1 cellular context compared by ENCODE assay signal in genomic region chr3:73080201-73080966, GRCh38.
TF ChIP-seq lines count a peak whose summit lies in the region.

No MANE protein-coding gene starts in this region.

TF ChIP-seq in GM12878, 131 proteins besides CTCF, POLR2A, EP300 and RAD21 (continued from another document):
- TF ChIP-seq, protein P1, sequence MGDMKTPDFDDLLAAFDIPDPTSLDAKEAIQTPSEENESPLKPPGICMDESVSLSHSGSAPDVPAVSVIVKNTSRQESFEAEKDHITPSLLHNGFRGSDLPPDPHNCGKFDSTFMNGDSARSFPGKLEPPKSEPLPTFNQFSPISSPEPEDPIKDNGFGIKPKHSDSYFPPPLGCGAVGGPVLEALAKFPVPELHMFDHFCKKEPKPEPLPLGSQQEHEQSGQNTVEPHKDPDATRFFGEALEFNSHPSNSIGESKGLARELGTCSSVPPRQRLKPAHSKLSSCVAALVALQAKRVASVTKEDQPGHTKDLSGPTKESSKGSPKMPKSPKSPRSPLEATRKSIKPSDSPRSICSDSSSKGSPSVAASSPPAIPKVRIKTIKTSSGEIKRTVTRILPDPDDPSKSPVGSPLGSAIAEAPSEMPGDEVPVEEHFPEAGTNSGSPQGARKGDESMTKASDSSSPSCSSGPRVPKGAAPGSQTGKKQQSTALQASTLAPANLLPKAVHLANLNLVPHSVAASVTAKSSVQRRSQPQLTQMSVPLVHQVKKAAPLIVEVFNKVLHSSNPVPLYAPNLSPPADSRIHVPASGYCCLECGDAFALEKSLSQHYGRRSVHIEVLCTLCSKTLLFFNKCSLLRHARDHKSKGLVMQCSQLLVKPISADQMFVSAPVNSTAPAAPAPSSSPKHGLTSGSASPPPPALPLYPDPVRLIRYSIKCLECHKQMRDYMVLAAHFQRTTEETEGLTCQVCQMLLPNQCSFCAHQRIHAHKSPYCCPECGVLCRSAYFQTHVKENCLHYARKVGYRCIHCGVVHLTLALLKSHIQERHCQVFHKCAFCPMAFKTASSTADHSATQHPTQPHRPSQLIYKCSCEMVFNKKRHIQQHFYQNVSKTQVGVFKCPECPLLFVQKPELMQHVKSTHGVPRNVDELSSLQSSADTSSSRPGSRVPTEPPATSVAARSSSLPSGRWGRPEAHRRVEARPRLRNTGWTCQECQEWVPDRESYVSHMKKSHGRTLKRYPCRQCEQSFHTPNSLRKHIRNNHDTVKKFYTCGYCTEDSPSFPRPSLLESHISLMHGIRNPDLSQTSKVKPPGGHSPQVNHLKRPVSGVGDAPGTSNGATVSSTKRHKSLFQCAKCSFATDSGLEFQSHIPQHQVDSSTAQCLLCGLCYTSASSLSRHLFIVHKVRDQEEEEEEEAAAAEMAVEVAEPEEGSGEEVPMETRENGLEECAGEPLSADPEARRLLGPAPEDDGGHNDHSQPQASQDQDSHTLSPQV (IDR thresholded peaks at IDR 0.05), result no peak
- TF ChIP-seq RCOR1 (conservative IDR thresholded peaks at IDR 0.05; ENCODE audit: low read depth, low read length), result no peak
- TF ChIP-seq ZNF384 (IDR thresholded peaks at IDR 0.05; ENCODE audit: borderline replicate concordance, low read depth, low read length), result 0 out of 2 replicates have a peak, but pooled peaks have one; percentile 9
- TF ChIP-seq PBX3 (IDR thresholded peaks at IDR 0.05; ENCODE audit: insufficient replicate concordance, low read depth, low read length), result no peak
- TF ChIP-seq NFIC (IDR thresholded peaks at IDR 0.05; ENCODE audit: low read depth, low read length), result no peak
- TF ChIP-seq SIX5 (IDR thresholded peaks at IDR 0.05; ENCODE audit: low read depth, low read length, severe bottlenecking), result no peak
- no peak for TF ChIP-seq WRNIP1 (IDR thresholded peaks at IDR 0.05; ENCODE audit: borderline replicate concordance, low read depth, low read length)
- TF ChIP-seq NRF1 (conservative IDR thresholded peaks at IDR 0.05; ENCODE audit: low read depth, low read length), result no peak
- TF ChIP-seq DPF2 (IDR thresholded peaks at IDR 0.05), result no peak
